Comparison of ENCODE assay signal across 9 cellular contexts in genomic region chr4:71270901-71271300, GRCh38.
DNase-seq lines count a peak whose midpoint lies in the region; ATAC-seq, FAIRE-seq and TF ChIP-seq lines count a peak whose summit lies in the region.
"Had no signal": no experiment of that assay in that cellular context is flagged by ENCODE, and none has a peak within 500 bp of the region (broad histone marks: within the 10 kb centered on the region; RNA-seq: fewer than 3 reads in every experiment).

No MANE protein-coding gene starts in this region.

- H3K4me1 ChIP-seq in HCT116 (ENCODE audit: control insufficient read depth in 1 of 2, insufficient read depth in 2 of 2, low read length in 2 of 2) (no peaks in the 10 kb centered on the region), OCI-LY7 (ENCODE audit: insufficient read depth, low read length, poor library complexity, severe bottlenecking) (no peaks in the 10 kb centered on the region)

- no peak for TF ChIP-seq POLR2A in HCT116 (IDR thresholded peaks at IDR 0.05; ENCODE audit: borderline replicate concordance, extremely low read depth, insufficient read depth, insufficient read length)

- CTCF ChIA-PET in HCT116 (lab: Charles Lee) (interaction anchor here (0.8 kb wide), 1 partner anchor 669 kb away, joined by 3 read pairs; no protein-coding TSS in a partner anchor), OCI-LY7 (lab: Charles Lee; ENCODE audit: unreplicated experiment) (no interaction called here)

- FAIRE-seq in frontal cortex (lab: Jason Lieb, UNC), result no peak

- H3K36me3 Mint-ChIP-seq in activated T-cell treated with anti-CD3 and anti-CD28 coated beads, Interleukin-2, amount 50 U/mL, for 72 hours (ENCODE audit: insufficient read depth in 2 of 2), result no peaks in the 10 kb centered on the region
- no peaks in the 10 kb centered on the region for H3K36me3 Mint-ChIP-seq in glutamatergic neuron (ENCODE audit: unreplicated experiment)

- H3K4me1 Mint-ChIP-seq in activated T-cell treated with anti-CD3 and anti-CD28 coated beads, Interleukin-2, amount 50 U/mL, for 72 hours (ENCODE audit: low read depth), result peaks cover 9% of the 10 kb centered on the region
- no peaks in the 10 kb centered on the region for H3K4me1 Mint-ChIP-seq in glutamatergic neuron (ENCODE audit: low read depth, unreplicated experiment)

- no peaks in the 10 kb centered on the region for H3K79me2 ChIP-seq in HCT116 (ENCODE audit: insufficient read depth, low read length)
- no peaks in the 10 kb centered on the region for H3K79me2 ChIP-seq in OCI-LY7 (ENCODE audit: insufficient read depth, low read depth, low read length)

- H3K9me3 Mint-ChIP-seq in activated T-cell treated with anti-CD3 and anti-CD28 coated beads, Interleukin-2, amount 50 U/mL, for 72 hours, result no peaks in the 10 kb centered on the region
- no peaks in the 10 kb centered on the region for H3K9me3 Mint-ChIP-seq in glutamatergic neuron (ENCODE audit: unreplicated experiment)
- H3K9me3 Mint-ChIP-seq: central memory CD8-positive, alpha-beta T cell had no signal

- H3K36me3 ChIP-seq in HCT116 (ENCODE audit: control insufficient read depth in 1 of 2, insufficient read depth in 2 of 2, low read length in 2 of 2), result no peaks in the 10 kb centered on the region
- H3K36me3 ChIP-seq in OCI-LY7 (ENCODE audit: insufficient read depth, low read length), result no peaks in the 10 kb centered on the region

- BruUV-seq in HCT116 (replicated peaks; lab: Mats Ljungman, UMichigan) (no TSS peak), OCI-LY7 (replicated peaks; lab: Mats Ljungman, UMichigan) (no TSS peak)

- peak; percentile 24 to 30 for DNase-seq in activated T-cell treated with anti-CD3 and anti-CD28 coated beads, Interleukin-2, amount 50 U/mL, for 72 hours
- DNase-seq in activated T-cell treated with anti-CD3 and anti-CD28 coated beads, Interleukin-2, amount 50 U/mL, for 1 hour, result no peak
- DNase-seq in HCT116 (ENCODE audit: low read depth, low spot score) (peak; percentile 8), OCI-LY7 (ENCODE audit: low spot score) (peak; percentile 14), glutamatergic neuron (peak; percentile 63), frontal cortex (ENCODE audit: low spot score in 2 of 2) (no peak), MV-4-11 (lab: John Stamatoyannopoulos, UW) (no peak)

- H3K9ac ChIP-seq in HCT116 (ENCODE audit: low read length), result no peak overlapping the region

- intact Hi-C loops in HCT116 (cut with micrococcal nuclease), result loop anchor here (2.0 kb wide), 1 partner anchor 442 kb away; no protein-coding TSS in a partner anchor
- intact Hi-C loops in OCI-LY7 (cut with micrococcal nuclease; ENCODE audit: unreplicated experiment), result loop anchor here (5.0 kb wide), 1 partner anchor 441 kb away; no protein-coding TSS in a partner anchor

- no peaks in the 10 kb centered on the region; the same call in 1 of the 2 replicates for H3K27me3 ChIP-seq in HCT116 (ENCODE audit: insufficient read depth, low read length)

- no peak overlapping the region for H3K4me3 ChIP-seq in HCT116 (replicated peaks in 1 of 2; ENCODE audit: low read depth in 1 of 2, low read length in 2 of 2)
- no peak overlapping the region for H3K4me3 ChIP-seq in OCI-LY7 (ENCODE audit: low read depth, low read length, poor library complexity, severe bottlenecking)

- ATAC-seq in activated T-cell treated with anti-CD3 and anti-CD28 coated beads, Interleukin-2, amount 50 U/mL, for 72 hours (replicated peaks in 1 of 2), result peak; percentile 53 to 56
- ATAC-seq in HCT116 (peak; percentile 79), HG02588 (IDR thresholded peaks at IDR 0.05; ENCODE audit: unreplicated experiment) (no peak)

- H3K27ac ChIP-seq in HCT116 (ENCODE audit: low read depth, low read length) (no peak overlapping the region), OCI-LY7 (ENCODE audit: low read depth, low read length, poor library complexity, severe bottlenecking) (no peak overlapping the region)

- H3K4me3 Mint-ChIP-seq in activated T-cell treated with anti-CD3 and anti-CD28 coated beads, Interleukin-2, amount 50 U/mL, for 72 hours, result no peak overlapping the region
- no peak overlapping the region for H3K4me3 Mint-ChIP-seq in glutamatergic neuron (ENCODE audit: unreplicated experiment)
- H3K4me3 Mint-ChIP-seq: central memory CD8-positive, alpha-beta T cell had no signal

- no peak overlapping the region for H3K27ac Mint-ChIP-seq in activated T-cell treated with anti-CD3 and anti-CD28 coated beads, Interleukin-2, amount 50 U/mL, for 72 hours
- no peak overlapping the region for H3K27ac Mint-ChIP-seq in glutamatergic neuron (ENCODE audit: unreplicated experiment)

- POLR2A ChIA-PET in HCT116 (lab: Charles Lee) (no interaction called here), OCI-LY7 (lab: Charles Lee) (no interaction called here)

- H3K27me3 Mint-ChIP-seq in activated T-cell treated with anti-CD3 and anti-CD28 coated beads, Interleukin-2, amount 50 U/mL, for 72 hours (ENCODE audit: low read depth), result no peaks in the 10 kb centered on the region
- H3K27me3 Mint-ChIP-seq in glutamatergic neuron (ENCODE audit: unreplicated experiment), result no peaks in the 10 kb centered on the region
- H3K27me3 Mint-ChIP-seq: central memory CD8-positive, alpha-beta T cell had no signal

- no peaks in the 10 kb centered on the region for H3K9me3 ChIP-seq in HCT116 (ENCODE audit: control insufficient read depth in 1 of 2, insufficient read depth in 1 of 2, low read depth in 1 of 2, low read length in 2 of 2)
- H3K9me3 ChIP-seq in OCI-LY7 (ENCODE audit: low read length), result no peaks in the 10 kb centered on the region

- TF ChIP-seq RAD21 in HCT116 (IDR thresholded peaks at IDR 0.05; ENCODE audit: low read depth), result peak; percentile 48

- H3K9me2 ChIP-seq in HCT116 (ENCODE audit: insufficient read depth) (no peaks in the 10 kb centered on the region), OCI-LY7 (ENCODE audit: insufficient read depth, low read length) (no peaks in the 10 kb centered on the region)

- no peaks in the 10 kb centered on the region for H4K20me1 ChIP-seq in HCT116 (ENCODE audit: insufficient read depth)
- no peaks in the 10 kb centered on the region for H4K20me1 ChIP-seq in OCI-LY7 (ENCODE audit: insufficient read depth, low read length)

- no peak overlapping the region for H2AFZ ChIP-seq in HCT116 (ENCODE audit: low read depth, low read length, poor library complexity, severe bottlenecking)
- no peak overlapping the region for H2AFZ ChIP-seq in OCI-LY7 (ENCODE audit: low read length)

- H3K4me2 ChIP-seq in HCT116 (ENCODE audit: low read length) (no peak overlapping the region), OCI-LY7 (ENCODE audit: low read length) (no peak overlapping the region)

- RAD21 ChIA-PET in HCT116 (lab: Charles Lee; ENCODE audit: low non-redundant PET in 1 of 2, low total read pairs in 2 of 2, uncharacterized antibody in 2 of 2, unreplicated experiment in 2 of 2), result no interaction called here

- peak in 2 of 3 experiments; percentile 33 to 53; a peak in 4 of 6 replicates for TF ChIP-seq CTCF in HCT116 (IDR thresholded peaks at IDR 0.05 in 2 of 3, conservative IDR thresholded peaks at IDR 0.05 in 1 of 3; ENCODE audit: borderline replicate concordance in 1 of 3, insufficient read depth in 1 of 3, low read depth in 2 of 3, low read length in 2 of 3)
- peak; percentile 71 for TF ChIP-seq CTCF in OCI-LY7 (conservative IDR thresholded peaks at IDR 0.05; ENCODE audit: low read length)
- peak; percentile 20 for TF ChIP-seq CTCF in glutamatergic neuron (IDR thresholded peaks at IDR 0.05; ENCODE audit: partially characterized antibody, unreplicated experiment)

TF ChIP-seq in HCT116, 20 proteins besides CTCF, POLR2A, EP300 and RAD21 (continues in another document):
- no peak for TF ChIP-seq ATF3 (IDR thresholded peaks at IDR 0.05)
- no peak for TF ChIP-seq SP1 (IDR thresholded peaks at IDR 0.05; ENCODE audit: low read depth)
- no peak for TF ChIP-seq CBX3 (IDR thresholded peaks at IDR 0.05; ENCODE audit: low read depth)
- TF ChIP-seq SRF (IDR thresholded peaks at IDR 0.05; ENCODE audit: low read depth), result no peak
- no peak for TF ChIP-seq EGR1 (IDR thresholded peaks at IDR 0.05; ENCODE audit: low read depth)
- TF ChIP-seq JUND (IDR thresholded peaks at IDR 0.05), result no peak
- TF ChIP-seq EZH2 (IDR thresholded peaks at IDR 0.05), result no peak
- no peak for TF ChIP-seq MAX (IDR thresholded peaks at IDR 0.05)
- no peak for TF ChIP-seq ELF1 (IDR thresholded peaks at IDR 0.05; ENCODE audit: borderline replicate concordance, low read depth)
- no peak for TF ChIP-seq ZNF274 (IDR thresholded peaks at IDR 0.05; ENCODE audit: low read depth, low read length)
- TF ChIP-seq POLR2AphosphoS5 (IDR thresholded peaks at IDR 0.05; ENCODE audit: low read depth, low read length), result no peak
- no peak for TF ChIP-seq EZH2phosphoT487 (IDR thresholded peaks at IDR 0.05; ENCODE audit: borderline replicate concordance)
- TF ChIP-seq REST (IDR thresholded peaks at IDR 0.05; ENCODE audit: low read depth), result no peak

Comparison
In these comparisons a context has a peak if more than half of its experiments do, and no peak if none do; other contexts are left out.
1. DNase-seq: peak in activated T-cell treated with anti-CD3 and anti-CD28 coated beads, Interleukin-2, amount 50 U/mL, for 72 hours (2 of 2), HCT116 (single experiment), OCI-LY7 (single experiment) and glutamatergic neuron (single experiment); none in activated T-cell treated with anti-CD3 and anti-CD28 coated beads, Interleukin-2, amount 50 U/mL, for 1 hour (single experiment), frontal cortex (0 of 2) and MV-4-11 (single experiment).
2. CTCF ChIP-seq: peak in every context shown above with its lines; median percentile 71 in OCI-LY7; 43 in HCT116; 20 in glutamatergic neuron.